ENCODE assay signal across 8 cellular contexts in genomic region chr5:172453206-172453985, GRCh38. TPM values are rescaled to one million over a fixed set of nuclear protein-coding genes. Genes with fewer than 3 reads are reported as not detected.
A peak's percentile ranks its signal among the peaks of the same experiment; 100 is the strongest.
DNase-seq lines count a peak whose midpoint lies in the region; ATAC-seq and TF ChIP-seq lines count a peak whose summit lies in the region.

No MANE protein-coding gene starts in this region.

- peaks cover 14% of the 10 kb centered on the region for H3K4me1 Mint-ChIP-seq in CD4-positive, alpha-beta T cell (ENCODE audit: low read depth)

- H3K27ac Mint-ChIP-seq in CD4-positive, alpha-beta T cell, result no peak overlapping the region

- ATAC-seq in CD4-positive, alpha-beta T cell (ENCODE audit: poor library complexity), result no peak
- ATAC-seq in GM21390 (IDR thresholded peaks at IDR 0.05; ENCODE audit: unreplicated experiment) (no peak), GM21576 (IDR thresholded peaks at IDR 0.05; ENCODE audit: unreplicated experiment) (no peak)

- H3K79me2 ChIP-seq in KMS-11 (ENCODE audit: insufficient read depth, low read depth) (no peaks in the 10 kb centered on the region), hepatocyte (peaks cover 48% of the 10 kb centered on the region)

- H3K36me3 ChIP-seq in KMS-11 (ENCODE audit: insufficient read depth), result no peaks in the 10 kb centered on the region
- no peaks in the 10 kb centered on the region for H3K36me3 ChIP-seq in hepatocyte (replicated peaks; ENCODE audit: insufficient read depth, low read depth)
- H3K36me3 ChIP-seq in sigmoid colon, result no peaks in the 10 kb centered on the region

- POLR2A ChIA-PET in CD4-positive, alpha-beta T cell (lab: Charles Lee), result no interaction called here

- H3K36me3 Mint-ChIP-seq in CD4-positive, alpha-beta T cell (ENCODE audit: low read depth), result no peaks in the 10 kb centered on the region

- H3K9ac ChIP-seq in KMS-11, result no peak overlapping the region

- H3K9me3 ChIP-seq in CD4-positive, alpha-beta T cell (ENCODE audit: control insufficient read depth, low read length), result no peaks in the 10 kb centered on the region
- no peaks in the 10 kb centered on the region for H3K9me3 ChIP-seq in hepatocyte (ENCODE audit: low read depth)
- no peaks in the 10 kb centered on the region for H3K9me3 ChIP-seq in sigmoid colon

- peaks cover 11% of the 10 kb centered on the region for H3K27me3 ChIP-seq in CD4-positive, alpha-beta T cell (ENCODE audit: control insufficient read depth, insufficient read depth, low read length)
- H3K27me3 ChIP-seq in KMS-11 (ENCODE audit: insufficient read depth, low read depth) (no peaks in the 10 kb centered on the region), hepatocyte (no peaks in the 10 kb centered on the region), sigmoid colon (no peaks in the 10 kb centered on the region)

- no peak overlapping the region for H3K27ac ChIP-seq in CD4-positive, alpha-beta T cell (ENCODE audit: low read depth, low read length)
- H3K27ac ChIP-seq in KMS-11 (no peak overlapping the region), hepatocyte (peak overlapping the region; percentile 93), sigmoid colon (peak overlapping the region; percentile 85 to 97 (median 95))

- TF ChIP-seq CTCF in CD4-positive, alpha-beta T cell (IDR thresholded peaks at IDR 0.05), result no peak
- no peak for TF ChIP-seq CTCF in KMS-11 (conservative IDR thresholded peaks at IDR 0.05; ENCODE audit: low read depth, low read length)
- peak; percentile 57 for TF ChIP-seq CTCF in hepatocyte (IDR thresholded peaks at IDR 0.05; ENCODE audit: poor library complexity)
- TF ChIP-seq CTCF in sigmoid colon (IDR thresholded peaks at IDR 0.05), result peak; percentile 55 to 67 (median 62)

- H3K4me2 ChIP-seq in KMS-11, result peak overlapping the region; percentile 36; the same call in 1 of the 2 replicates
- H3K4me2 ChIP-seq in hepatocyte, result peak overlapping the region; percentile 88

- H2AFZ ChIP-seq in KMS-11 (ENCODE audit: low read depth), result peak overlapping the region; percentile 54; the same call in 1 of the 2 replicates
- H2AFZ ChIP-seq in hepatocyte, result peak overlapping the region; percentile 89

- H4K20me1 ChIP-seq in KMS-11 (ENCODE audit: insufficient read depth) (no peaks in the 10 kb centered on the region), hepatocyte (ENCODE audit: insufficient read depth, poor library complexity, severe bottlenecking) (peaks cover 28% of the 10 kb centered on the region)

- TF ChIP-seq EP300 in sigmoid colon (IDR thresholded peaks at IDR 0.05), result no peak

- intact Hi-C loops in CD4-positive, alpha-beta T cell (cut with DNase I, micrococcal nuclease), result loop anchor here in 1 of 2 experiments (10.0 kb wide), 1 partner anchor 501 kb away; the partner anchor contains the start of gene RPL26L1
- intact Hi-C loops in sigmoid colon (cut with DNase I), result loop anchor here (2.0 to 10.0 kb wide), 8 partner anchors 33 to 601 kb away; partner anchors contain the start of genes CREBRF, STK10 and UBTD2

- WGBS in hepatocyte (ENCODE audit: low lambda C conversion rate, missing lambda C conversion rate), result 2% methylated on average over 24 of the region's 24 CpGs
- 4 to 24% methylated on average over 24 of the region's 24 CpGs for WGBS in sigmoid colon, 2 donors

- H3K27me3 Mint-ChIP-seq in CD4-positive, alpha-beta T cell, result peaks cover 24% of the 10 kb centered on the region

- DNase-seq in CD4-positive, alpha-beta T cell, result no peak
- DNase-seq in amniotic epithelial cell (ENCODE audit: low read depth), result peak; percentile 69
- peak; percentile 89 for DNase-seq in hepatocyte (ENCODE audit: low spot score)
- DNase-seq in sigmoid colon, result peak; percentile 82
- no peak for DNase-seq in HUDEP-2 (lab: John Stamatoyannopoulos, UW; ENCODE audit: unreplicated experiment in 76 of 76)

- H3K4me3 ChIP-seq in KMS-11 (IDR thresholded peaks at IDR 0.05; ENCODE audit: insufficient read depth, low read depth, low read length) (no peak overlapping the region), hepatocyte (peak overlapping the region; percentile 90), sigmoid colon (peak overlapping the region; percentile 84 to 97 (median 90))

- H3K4me3 Mint-ChIP-seq in CD4-positive, alpha-beta T cell, result peak overlapping the region; percentile 83

- no peaks in the 10 kb centered on the region for H3K9me3 Mint-ChIP-seq in CD4-positive, alpha-beta T cell

- CTCF ChIA-PET in CD4-positive, alpha-beta T cell (lab: Charles Lee), result no interaction called here

- H3K4me1 ChIP-seq in KMS-11 (ENCODE audit: low read depth, poor library complexity, severe bottlenecking), result no peaks in the 10 kb centered on the region
- H3K4me1 ChIP-seq in hepatocyte (ENCODE audit: insufficient read depth), result peaks cover 18% of the 10 kb centered on the region
- H3K4me1 ChIP-seq in sigmoid colon, result peaks cover 0 to 63% (median 47%) of the 10 kb centered on the region in 4 donors

- TF ChIP-seq POLR2A in sigmoid colon (IDR thresholded peaks at IDR 0.05), result no peak

- no peaks in the 10 kb centered on the region for H3K9me2 ChIP-seq in hepatocyte (replicated peaks; ENCODE audit: insufficient read depth)

RNA-seq across cellular contexts. Expression of gene SH3PXD2B, which starts 0.9 kb away (rescaled TPM):
- under 1 TPM; 0.60 to 0.95 TPM for total RNA-seq in CD4-positive, alpha-beta T cell
- 23.0 and 28.5 TPM in 2 replicates for total RNA-seq in hepatocyte
- polyA plus RNA-seq in hepatocyte, result 27.8 and 33.5 TPM in 2 replicates
- total RNA-seq in sigmoid colon, result 10 to 100 TPM; 19.3 to 45.7 (median 20.9) TPM
- polyA plus RNA-seq in sigmoid colon, result 1 to 10 TPM; 3.6 to 9.2 (median 3.9) TPM

Comparison
In these comparisons a context has a peak if more than half of its experiments do, and no peak if none do; other contexts are left out.
1. DNase-seq: peak in amniotic epithelial cell (single experiment), hepatocyte (single experiment) and sigmoid colon (single experiment); none in CD4-positive, alpha-beta T cell (0 of 10) and HUDEP-2 (0 of 76).
2. H3K27ac ChIP-seq: peak in hepatocyte (single experiment) and sigmoid colon (4 of 4); none in CD4-positive, alpha-beta T cell (single experiment) and KMS-11 (single experiment).
3. CTCF ChIP-seq: peak in hepatocyte (single experiment) and sigmoid colon (4 of 4); none in CD4-positive, alpha-beta T cell (single experiment) and KMS-11 (single experiment).
4. RNA of gene SH3PXD2B, which starts 0.9 kb away (total RNA-seq): 23.0 to 28.5 TPM in hepatocyte and 19.3 to 45.7 TPM in sigmoid colon; 0.60 to 0.95 TPM in CD4-positive, alpha-beta T cell; every median in the first group is over 10 times any median in the second.